Comparison of ENCODE assay signal across 27 cellular contexts in the genomic region with DNA sequence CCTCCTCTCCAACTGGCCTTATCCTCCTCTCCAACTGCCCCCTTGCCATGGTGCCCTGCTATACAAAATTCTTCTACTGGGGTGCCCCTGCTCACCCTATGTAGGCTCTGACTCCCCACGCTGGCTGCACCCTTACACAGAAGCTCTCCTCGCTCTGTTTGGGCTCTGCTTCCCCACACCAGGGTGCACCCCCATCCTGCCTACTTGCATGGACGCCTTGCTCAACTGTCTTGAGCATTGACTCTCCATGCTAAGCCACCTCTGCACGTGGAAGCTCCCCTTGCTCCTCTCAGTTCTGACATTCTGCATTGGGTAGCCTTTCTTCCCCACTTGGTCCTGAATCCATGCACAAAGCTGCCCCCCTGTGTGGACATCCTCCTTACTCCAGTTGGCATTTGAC.
"Had no signal": no experiment of that assay in that cellular context is flagged by ENCODE, and none has a peak within 500 bp of the region (broad histone marks: within the 10 kb centered on the region; RNA-seq: fewer than 3 reads in every experiment).

No MANE protein-coding gene starts in this region.

- H3K36me3 Mint-ChIP-seq: stimulated activated effector memory CD8-positive, alpha-beta T cell treated with anti-CD3 and anti-CD28 coated beads, Interleukin-12 subunit alpha, Interleukin-12 subunit beta, amount 100 ng/mL, for 72 hours; stimulated activated naive B cell treated with anti-CD40 and anti-IgM and Interleukin-4, amounts not matched to agents 10 μg/mL and 1 μg/mL and 100 μg/mL, for 72 hours; type B pancreatic cell had no signal

- H3K27ac Mint-ChIP-seq: stimulated activated effector memory CD8-positive, alpha-beta T cell treated with anti-CD3 and anti-CD28 coated beads, Interleukin-12 subunit alpha, Interleukin-12 subunit beta, amount 100 ng/mL, for 72 hours; stimulated activated naive B cell treated with anti-CD40 and anti-IgM and Interleukin-4, amounts not matched to agents 10 μg/mL and 1 μg/mL and 100 μg/mL, for 72 hours; stimulated activated naive CD8-positive, alpha-beta T cell treated with anti-CD3 and anti-CD28 coated beads, Interleukin-15, amount 100 ng/mL, for 72 hours; stimulated activated naive CD8-positive, alpha-beta T cell treated with anti-CD3 and anti-CD28 coated beads, Interleukin-15, Interleukin-2, amounts not matched to agents 100 ng/mL and 50 ng/mL, for 24 hours; type B pancreatic cell had no signal

- DNase-seq: stimulated activated CD4-positive, alpha-beta T cell treated with anti-CD3 and anti-CD28 coated beads, Interleukin-1b, Interleukin-23, amount 100 ng/mL, for 48 hours; stimulated activated CD4-positive, alpha-beta T cell treated with anti-CD3 and anti-CD28 coated beads, Interleukin-2, amount 100 ng/mL, for 24 hours; stimulated activated CD4-positive, alpha-beta T cell treated with anti-CD3 and anti-CD28 coated beads, Interleukin-2, amount 100 ng/mL, for 48 hours; stimulated activated CD4-positive, alpha-beta T cell treated with anti-CD3 and anti-CD28 coated beads, Interleukin-4, amount 100 ng/mL, for 1 hour; stimulated activated CD4-positive, alpha-beta T cell treated with anti-CD3 and anti-CD28 coated beads, Interleukin-4, amount 100 ng/mL, for 24 hours; stimulated activated CD4-positive, alpha-beta T cell treated with anti-CD3 and anti-CD28 coated beads, Interleukin-4, amount 100 ng/mL, for 4 hours; stimulated activated CD8-positive, alpha-beta memory T cell treated with anti-CD3 and anti-CD28 coated beads, Interleukin-4, amount 100 ng/mL, for 48 hours; stimulated activated naive B cell treated with anti-CD40 and anti-IgM and Interleukin-4, amounts not matched to agents 10 μg/mL and 1 μg/mL and 100 μg/mL, for 72 hours; stimulated activated naive CD4-positive, alpha-beta T cell; stimulated activated naive CD4-positive, alpha-beta T cell treated with Interleukin-2 at 50 U/mL for 16 hours; stimulated activated naive CD8-positive, alpha-beta T cell treated with anti-CD3 and anti-CD28 coated beads, Interleukin-15, amount 100 ng/mL, for 72 hours; stimulated activated naive CD8-positive, alpha-beta T cell treated with anti-CD3 and anti-CD28 coated beads, Interleukin-15, Interleukin-2, amounts not matched to agents 100 U/mL and 50 U/mL, for 24 hours; stomach; substantia nigra; testis; thyroid gland; tibial artery; transverse colon; upper lobe of left lung; uterus had no signal

- ATAC-seq: stimulated activated effector memory CD8-positive, alpha-beta T cell treated with anti-CD3 and anti-CD28 coated beads, Interleukin-12 subunit alpha, Interleukin-12 subunit beta, amount 100 ng/mL, for 72 hours; stimulated activated naive B cell treated with anti-CD40 and anti-IgM and Interleukin-4, amounts not matched to agents 10 μg/mL and 1 μg/mL and 100 μg/mL, for 72 hours; stimulated activated naive CD8-positive, alpha-beta T cell treated with anti-CD3 and anti-CD28 coated beads, Interleukin-15, amount 100 ng/mL, for 72 hours; stimulated activated naive CD8-positive, alpha-beta T cell treated with anti-CD3 and anti-CD28 coated beads, Interleukin-15, Interleukin-2, amounts not matched to agents 100 U/mL and 50 U/mL, for 24 hours had no signal

- H3K4me1 ChIP-seq: stomach, testis, thyroid gland, transverse colon, uterus, vagina had no signal

- H3K9me3 Mint-ChIP-seq: type B pancreatic cell had no signal

- H3K4me1 Mint-ChIP-seq: stimulated activated effector memory CD8-positive, alpha-beta T cell treated with anti-CD3 and anti-CD28 coated beads, Interleukin-12 subunit alpha, Interleukin-12 subunit beta, amount 100 ng/mL, for 72 hours; stimulated activated naive B cell treated with anti-CD40 and anti-IgM and Interleukin-4, amounts not matched to agents 10 μg/mL and 1 μg/mL and 100 μg/mL, for 72 hours; stimulated activated naive CD8-positive, alpha-beta T cell treated with anti-CD3 and anti-CD28 coated beads, Interleukin-15, amount 100 ng/mL, for 72 hours had no signal

- H3K36me3 ChIP-seq: stomach, suprapubic skin, thoracic aorta, thyroid gland, tibial artery, tibial nerve, transverse colon, upper lobe of left lung, uterus, vagina had no signal

- H3K27me3 ChIP-seq: stomach, suprapubic skin, testis, thyroid gland, tibial artery, tibial nerve, transverse colon, upper lobe of left lung, uterus, vagina had no signal

- H3K4me3 Mint-ChIP-seq: stimulated activated effector memory CD8-positive, alpha-beta T cell treated with anti-CD3 and anti-CD28 coated beads, Interleukin-12 subunit alpha, Interleukin-12 subunit beta, amount 100 ng/mL, for 72 hours; stimulated activated naive B cell treated with anti-CD40 and anti-IgM and Interleukin-4, amounts not matched to agents 10 μg/mL and 1 μg/mL and 100 μg/mL, for 72 hours; stimulated activated naive CD8-positive, alpha-beta T cell treated with anti-CD3 and anti-CD28 coated beads, Interleukin-15, amount 100 ng/mL, for 72 hours; stimulated activated naive CD8-positive, alpha-beta T cell treated with anti-CD3 and anti-CD28 coated beads, Interleukin-15, Interleukin-2, amounts not matched to agents 100 ng/mL and 50 ng/mL, for 24 hours; type B pancreatic cell had no signal

- H3K27me3 Mint-ChIP-seq: stimulated activated naive CD8-positive, alpha-beta T cell treated with anti-CD3 and anti-CD28 coated beads, Interleukin-15, Interleukin-2, amounts not matched to agents 100 ng/mL and 50 ng/mL, for 24 hours had no signal

- H3K4me3 ChIP-seq: stomach, suprapubic skin, testis, thoracic aorta, thyroid gland, tibial artery, tibial nerve, transverse colon, upper lobe of left lung, uterus, vagina had no signal

- H3K9me3 ChIP-seq: stomach, suprapubic skin, testis, thoracic aorta, thyroid gland, tibial artery, tibial nerve, transverse colon, upper lobe of left lung, uterus, vagina had no signal

- H3K27ac ChIP-seq: stomach, suprapubic skin, testis, thoracic aorta, thyroid gland, tibial artery, tibial nerve, transverse colon, upper lobe of left lung, uterus, vagina had no signal
